ENCODE assay signal across 9 cellular contexts in genomic region chr3:62558549-62559112, GRCh38.
A peak's percentile ranks its signal among the peaks of the same experiment; 100 is the strongest.
DNase-seq lines count a peak whose midpoint lies in the region; ATAC-seq and TF ChIP-seq lines count a peak whose summit lies in the region.
"Had no signal": no experiment of that assay in that cellular context is flagged by ENCODE, and none has a peak within 500 bp of the region (broad histone marks: within the 10 kb centered on the region; RNA-seq: fewer than 3 reads in every experiment).

No MANE protein-coding gene starts in this region.

- H3K27ac Mint-ChIP-seq in neural crest cell (ENCODE audit: unreplicated experiment): no peak overlapping the region

- H3K4me3 Mint-ChIP-seq in neural crest cell: no peak overlapping the region
- H3K4me3 Mint-ChIP-seq: IgD-negative memory B cell had no signal

- ATAC-seq in HG03135 (IDR thresholded peaks at IDR 0.05; ENCODE audit: unreplicated experiment) (no peak), HG03378 (IDR thresholded peaks at IDR 0.05; ENCODE audit: unreplicated experiment) (no peak), HG03521 (IDR thresholded peaks at IDR 0.05; ENCODE audit: unreplicated experiment) (no peak)

- H3K27me3 Mint-ChIP-seq in neural crest cell (ENCODE audit: low read depth): peaks cover 6% of the 10 kb centered on the region

- no peaks in the 10 kb centered on the region for H3K36me3 Mint-ChIP-seq in neural crest cell (ENCODE audit: low read depth)
- H3K36me3 Mint-ChIP-seq: IgD-negative memory B cell had no signal

- in situ Hi-C loops in T47D (cut with HindIII; ENCODE audit: low pct_unique_long_range_greater_than_20kb, low sequenced_read_pairs): no loop called here

- TF ChIP-seq CTCF in LNCAP (IDR thresholded peaks at IDR 0.05) (peak; percentile 65), neural crest cell (conservative IDR thresholded peaks at IDR 0.05) (peak; percentile 74)

- no peaks in the 10 kb centered on the region for H3K9me3 Mint-ChIP-seq in neural crest cell
- H3K9me3 Mint-ChIP-seq: IgD-negative memory B cell had no signal

- H3K4me1 Mint-ChIP-seq in neural crest cell: peaks cover 4% of the 10 kb centered on the region
- H3K4me1 Mint-ChIP-seq: IgD-negative memory B cell had no signal

- DNase-seq in NCI-H345 (lab: John Stamatoyannopoulos, UW): peak; percentile 0
- DNase-seq in NCI-H345 treated with DMSO at 0.1 percent for 48 hours (lab: John Stamatoyannopoulos, UW; ENCODE audit: unreplicated experiment): no peak
- peak; percentile 3 to 24 for DNase-seq in T47D (ENCODE audit: low read depth in 1 of 2, low spot score in 1 of 2)
- peak; percentile 59 for DNase-seq in neural crest cell (ENCODE audit: low read depth, low spot score)
